ENCODE assay signal across 19 cellular contexts in the genomic region with DNA sequence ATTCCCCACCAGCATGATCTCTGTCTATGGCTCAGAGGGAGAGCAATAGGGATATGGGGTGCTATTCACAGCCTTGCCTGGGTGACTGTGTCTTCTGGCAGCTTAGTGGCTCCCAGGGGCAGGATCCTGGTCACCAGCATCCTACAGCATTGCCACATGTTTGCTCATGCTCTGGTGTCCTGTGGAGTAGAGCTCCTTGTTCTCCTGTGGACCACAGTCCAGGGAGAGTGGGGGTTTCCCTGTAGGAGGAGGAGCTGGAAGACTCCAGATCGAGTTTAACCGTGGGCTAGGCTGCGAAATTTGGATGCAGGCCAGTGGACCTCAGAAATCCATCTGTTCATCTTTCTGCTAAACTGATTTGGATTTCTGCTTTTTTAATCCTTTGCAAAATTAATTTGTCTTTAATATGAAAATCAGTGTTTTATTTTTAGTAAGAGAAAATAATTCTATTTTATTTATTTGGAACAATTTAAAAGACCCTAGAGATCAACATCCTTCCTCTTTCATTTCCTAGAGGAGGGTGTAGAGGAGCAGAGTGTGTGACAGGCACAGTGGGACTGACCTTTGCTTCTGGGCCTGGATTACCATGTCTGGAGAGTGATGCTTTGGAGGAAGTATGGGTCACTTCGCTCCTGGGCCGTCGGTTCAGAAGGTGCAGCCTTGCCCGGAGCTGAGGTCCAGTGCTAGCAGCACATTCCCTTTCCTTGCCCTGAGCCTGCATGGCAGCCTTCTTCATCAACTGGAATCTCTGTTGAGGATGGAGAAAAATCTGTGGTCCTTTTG. TPM values are rescaled to one million over a fixed set of nuclear protein-coding genes. Genes with fewer than 3 reads are reported as not detected.
A peak's percentile ranks its signal among the peaks of the same experiment; 100 is the strongest.
DNase-seq lines count a peak whose midpoint lies in the region; ATAC-seq and FAIRE-seq lines count a peak whose summit lies in the region.
"Had no signal": no experiment of that assay in that cellular context is flagged by ENCODE, and none has a peak within 500 bp of the region (broad histone marks: within the 10 kb centered on the region; RNA-seq: fewer than 3 reads in every experiment).

No MANE protein-coding gene starts in this region.

- no peak for ATAC-seq in activated CD4-positive, alpha-beta T cell treated with anti-CD3 and anti-CD28 coated beads for 36 hours
- no peak for ATAC-seq in stimulated activated memory B cell treated with anti-CD40 and anti-IgM and Interleukin-4, amounts not matched to agents 10 μg/mL and 1 μg/mL and 100 μg/mL, for 72 hours
- no peak for ATAC-seq in stimulated activated naive CD8-positive, alpha-beta T cell treated with anti-CD3 and anti-CD28 coated beads, Interleukin-15, Interleukin-2, amounts not matched to agents 100 U/mL and 50 U/mL, for 24 hours
- ATAC-seq: foreskin keratinocyte had no signal

- no peaks in the 10 kb centered on the region for H3K9me2 ChIP-seq in Karpas-422 (replicated peaks; ENCODE audit: insufficient read depth, low read length)

- H4K20me1 ChIP-seq in Karpas-422 (ENCODE audit: insufficient read depth, low read depth, low read length): peaks cover 8% of the 10 kb centered on the region; the same call in 1 of the 2 replicates

- no peak for FAIRE-seq in urothelium cell line (lab: Jason Lieb, UNC)
- FAIRE-seq: A204.1 had no signal

- H3K4me1 ChIP-seq in Karpas-422 (ENCODE audit: low read length): peaks cover 12% of the 10 kb centered on the region
- H3K4me1 ChIP-seq: foreskin keratinocyte had no signal

- H3K27me3 ChIP-seq in Karpas-422 (ENCODE audit: low read length): no peaks in the 10 kb centered on the region
- H3K27me3 ChIP-seq: foreskin keratinocyte, sigmoid colon had no signal

- CTCF ChIA-PET in activated CD4-positive, alpha-beta T cell treated with anti-CD3 and anti-CD28 coated beads for 36 hours (lab: Charles Lee): interaction anchor here (1.1 to 1.2 kb wide), 2 partner anchors 46 to 298 kb away, joined by 3 to 4 read pairs; no protein-coding TSS in a partner anchor

- intact Hi-C loops in activated CD4-positive, alpha-beta T cell treated with anti-CD3 and anti-CD28 coated beads for 36 hours (cut with DNase I, micrococcal nuclease): no loop called here

- peak; percentile 3 for DNase-seq in activated CD4-positive, alpha-beta T cell treated with anti-CD3 and anti-CD28 coated beads for 36 hours
- DNase-seq in activated CD4-positive, alpha-beta T cell treated with anti-CD3 and anti-CD28 coated beads, Interleukin-2, amount 50 U/mL, for 48 hours: no peak
- DNase-seq in NCI-H1694 (lab: John Stamatoyannopoulos, UW) (peak; percentile 54), cerebellum (ENCODE audit: low spot score) (peak; percentile 72), urothelium cell line (ENCODE audit: low spot score) (no peak), Karpas-422 (no peak)
- DNase-seq in stimulated activated naive CD8-positive, alpha-beta T cell treated with anti-CD3 and anti-CD28 coated beads, Interleukin-15, Interleukin-2, amounts not matched to agents 100 U/mL and 50 U/mL, for 24 hours: no peak
- DNase-seq: activated CD4-positive, alpha-beta T cell treated with anti-CD3 and anti-CD28 coated beads, Interleukin-2, amount 50 U/mL, for 1 hour; activated naive CD8-positive, alpha-beta T cell treated with anti-CD3 and anti-CD28 coated beads, Interleukin-2, amount 10 ng/mL, durations not matched to agents 7 days and 5 days; activated T-cell treated with anti-CD3 and anti-CD28 coated beads, Interleukin-2, amount 50 U/mL, for 1 hour; foreskin keratinocyte; GF-D8; NCI-H1048; sigmoid colon; stimulated activated CD4-positive, alpha-beta T cell treated with anti-CD3 and anti-CD28 coated beads, Interleukin-4, amount 100 ng/mL, for 24 hours had no signal

- H3K27ac Mint-ChIP-seq in activated CD4-positive, alpha-beta T cell treated with anti-CD3 and anti-CD28 coated beads for 36 hours: no peak overlapping the region
- peak overlapping the region; percentile 31 for H3K27ac Mint-ChIP-seq in stimulated activated memory B cell treated with anti-CD40 and anti-IgM and Interleukin-4, amounts not matched to agents 10 μg/mL and 1 μg/mL and 100 μg/mL, for 72 hours
- H3K27ac Mint-ChIP-seq: activated naive CD8-positive, alpha-beta T cell treated with anti-CD3 and anti-CD28 coated beads, Interleukin-2, amount 10 ng/mL, durations not matched to agents 7 days and 5 days had no signal

- H3K9ac ChIP-seq in Karpas-422 (ENCODE audit: low read length): no peak overlapping the region

- no peaks in the 10 kb centered on the region for H3K36me3 ChIP-seq in Karpas-422 (ENCODE audit: insufficient read depth, low read length)
- H3K36me3 ChIP-seq: sigmoid colon had no signal

- no peaks in the 10 kb centered on the region for H3K79me2 ChIP-seq in Karpas-422 (ENCODE audit: low read length)

- H3K4me1 Mint-ChIP-seq in activated CD4-positive, alpha-beta T cell treated with anti-CD3 and anti-CD28 coated beads for 36 hours: peaks cover 47% of the 10 kb centered on the region
- H3K4me1 Mint-ChIP-seq in stimulated activated memory B cell treated with anti-CD40 and anti-IgM and Interleukin-4, amounts not matched to agents 10 μg/mL and 1 μg/mL and 100 μg/mL, for 72 hours: peaks cover 64% of the 10 kb centered on the region

- H3K4me2 ChIP-seq in Karpas-422 (ENCODE audit: low read depth, low read length, poor library complexity, severe bottlenecking): no peak overlapping the region

- H3K27ac ChIP-seq in Karpas-422 (ENCODE audit: low read length): no peak overlapping the region
- H3K27ac ChIP-seq: foreskin keratinocyte had no signal

- no peaks in the 10 kb centered on the region for H3K9me3 ChIP-seq in Karpas-422 (ENCODE audit: low read length)
- H3K9me3 ChIP-seq: sigmoid colon had no signal

- POLR2A ChIA-PET in activated CD4-positive, alpha-beta T cell treated with anti-CD3 and anti-CD28 coated beads for 36 hours (lab: Charles Lee): no interaction called here

- peaks cover 4% of the 10 kb centered on the region for H3K36me3 Mint-ChIP-seq in activated CD4-positive, alpha-beta T cell treated with anti-CD3 and anti-CD28 coated beads for 36 hours (ENCODE audit: low read depth)
- peaks cover 21% of the 10 kb centered on the region for H3K36me3 Mint-ChIP-seq in stimulated activated memory B cell treated with anti-CD40 and anti-IgM and Interleukin-4, amounts not matched to agents 10 μg/mL and 1 μg/mL and 100 μg/mL, for 72 hours

- no peaks in the 10 kb centered on the region for H3K27me3 Mint-ChIP-seq in activated CD4-positive, alpha-beta T cell treated with anti-CD3 and anti-CD28 coated beads for 36 hours
- no peaks in the 10 kb centered on the region for H3K27me3 Mint-ChIP-seq in stimulated activated memory B cell treated with anti-CD40 and anti-IgM and Interleukin-4, amounts not matched to agents 10 μg/mL and 1 μg/mL and 100 μg/mL, for 72 hours
- H3K27me3 Mint-ChIP-seq: activated naive CD8-positive, alpha-beta T cell treated with anti-CD3 and anti-CD28 coated beads, Interleukin-2, amount 10 ng/mL, durations not matched to agents 7 days and 5 days; central memory CD8-positive, alpha-beta T cell had no signal

- H3K9me3 Mint-ChIP-seq in activated CD4-positive, alpha-beta T cell treated with anti-CD3 and anti-CD28 coated beads for 36 hours (ENCODE audit: low read depth): no peaks in the 10 kb centered on the region
- H3K9me3 Mint-ChIP-seq in stimulated activated memory B cell treated with anti-CD40 and anti-IgM and Interleukin-4, amounts not matched to agents 10 μg/mL and 1 μg/mL and 100 μg/mL, for 72 hours: no peaks in the 10 kb centered on the region
- H3K9me3 Mint-ChIP-seq: activated naive CD8-positive, alpha-beta T cell treated with anti-CD3 and anti-CD28 coated beads, Interleukin-2, amount 10 ng/mL, durations not matched to agents 7 days and 5 days; central memory CD8-positive, alpha-beta T cell had no signal

- H3K4me3 Mint-ChIP-seq in activated CD4-positive, alpha-beta T cell treated with anti-CD3 and anti-CD28 coated beads for 36 hours: no peak overlapping the region
- peak overlapping the region; percentile 19 for H3K4me3 Mint-ChIP-seq in stimulated activated memory B cell treated with anti-CD40 and anti-IgM and Interleukin-4, amounts not matched to agents 10 μg/mL and 1 μg/mL and 100 μg/mL, for 72 hours
- H3K4me3 Mint-ChIP-seq: activated naive CD8-positive, alpha-beta T cell treated with anti-CD3 and anti-CD28 coated beads, Interleukin-2, amount 10 ng/mL, durations not matched to agents 7 days and 5 days; central memory CD8-positive, alpha-beta T cell had no signal

- no peak overlapping the region for H2AFZ ChIP-seq in Karpas-422 (ENCODE audit: low read length)

- no peak overlapping the region for H3K4me3 ChIP-seq in Karpas-422 (ENCODE audit: low read length)
- H3K4me3 ChIP-seq: lung, sigmoid colon had no signal

RNA-seq across cellular contexts. Expression of a gene that starts 17.4 kb away (rescaled TPM):
- total RNA-seq in activated CD4-positive, alpha-beta T cell treated with anti-CD3 and anti-CD28 coated beads for 36 hours: 10 to 100 TPM; 32.8 to 37.7 TPM
- total RNA-seq in cerebellum: 42.6 TPM
- 1.4 and 2.0 TPM in 2 replicates for total RNA-seq in Karpas-422 (2014; rRNA removed; shearing (Covaris generic); ENCODE audit: low replicate concordance)

Comparison
In these comparisons a context has a peak if more than half of its experiments do, and no peak if none do; other contexts are left out.
1. DNase-seq: peak in activated CD4-positive, alpha-beta T cell treated with anti-CD3 and anti-CD28 coated beads for 36 hours (single experiment), NCI-H1694 (single experiment) and cerebellum (single experiment); none in activated CD4-positive, alpha-beta T cell treated with anti-CD3 and anti-CD28 coated beads, Interleukin-2, amount 50 U/mL, for 48 hours (0 of 2), urothelium cell line (single experiment), Karpas-422 (single experiment) and stimulated activated naive CD8-positive, alpha-beta T cell treated with anti-CD3 and anti-CD28 coated beads, Interleukin-15, Interleukin-2, amounts not matched to agents 100 U/mL and 50 U/mL, for 24 hours (single experiment).
2. RNA of a gene that starts 17.4 kb away (total RNA-seq): 42.6 TPM in cerebellum (single experiment) and 32.8 to 37.7 TPM in activated CD4-positive, alpha-beta T cell treated with anti-CD3 and anti-CD28 coated beads for 36 hours; 1.4 to 2.0 TPM in Karpas-422; every median in the first group is over 10 times any median in the second.